ENCODE assay signal across 10 cellular contexts in the genomic region with DNA sequence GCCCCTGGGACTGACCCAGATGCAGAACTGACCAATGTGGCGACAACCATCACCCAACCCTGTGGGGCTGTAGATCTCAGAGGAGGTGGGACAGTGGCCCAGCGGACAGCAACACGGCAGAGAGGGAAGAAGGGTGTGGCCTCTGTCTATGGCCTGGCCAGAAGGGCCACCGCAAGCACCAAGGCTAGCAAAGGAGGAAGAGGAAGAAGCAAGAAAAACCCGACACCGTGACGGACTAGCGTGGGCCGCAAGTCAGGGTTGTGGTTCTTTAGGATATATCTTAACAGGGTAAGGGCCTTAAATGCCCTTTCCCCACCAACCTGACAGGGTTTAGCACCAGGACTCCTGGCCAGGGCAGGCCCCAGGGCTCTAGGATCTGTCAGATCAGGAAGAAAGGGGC.
DNase-seq lines count a peak whose midpoint lies in the region; ATAC-seq and TF ChIP-seq lines count a peak whose summit lies in the region.
"Had no signal": no experiment of that assay in that cellular context is flagged by ENCODE, and none has a peak within 500 bp of the region (broad histone marks: within the 10 kb centered on the region; RNA-seq: fewer than 3 reads in every experiment).

No MANE protein-coding gene starts in this region.

- no peak overlapping the region for H3K4me2 ChIP-seq in osteoblast (ENCODE audit: insufficient read depth, low read length)

- H3K79me2 ChIP-seq in osteoblast (ENCODE audit: insufficient read depth, low read length), result no peaks in the 10 kb centered on the region

- no peaks in the 10 kb centered on the region for H3K9me3 ChIP-seq in osteoblast (ENCODE audit: low read depth, low read length)

- no peak for TF ChIP-seq CTCF in GM13976 (IDR thresholded peaks at IDR 0.05; ENCODE audit: borderline replicate concordance, control extremely low read depth, extremely low read depth, insufficient read depth, missing control alignments)
- TF ChIP-seq CTCF in osteoblast (IDR thresholded peaks at IDR 0.05; ENCODE audit: extremely low read depth, low read depth, low read length), result no peak

- H3K4me1 ChIP-seq in osteoblast (ENCODE audit: insufficient read depth, low read length), result peaks cover 31% of the 10 kb centered on the region

- peaks cover 6% of the 10 kb centered on the region for H3K27me3 ChIP-seq in osteoblast (ENCODE audit: insufficient read depth, low read length)

- DNase-seq in GM13976 (ENCODE audit: low spot score) (peak; percentile 64), osteoblast (ENCODE audit: insufficient read length, low spot score, missing footprints) (peak; percentile 60), ureter (ENCODE audit: low spot score) (no peak)
- DNase-seq in activated effector memory CD4-positive, alpha-beta T cell treated with anti-CD3 and anti-CD28 coated beads, Interleukin-2, amount 50 U/mL, for 16 hours, result no peak
- no peak for DNase-seq in stimulated activated CD4-positive, alpha-beta T cell treated with anti-CD3 and anti-CD28 coated beads, Interleukin-15, amount 100 ng/mL, for 24 hours
- DNase-seq: activated CD4-positive, alpha-beta memory T cell treated with anti-CD3 and anti-CD28 coated beads, Interleukin-2, amount 10 ng/mL, durations not matched to agents 7 days and 5 days; effector CD8-positive, alpha-beta T cell had no signal

- peak overlapping the region; percentile 15 for H3K27ac ChIP-seq in cingulate gyrus (ENCODE audit: low read depth, low read length)
- H3K27ac ChIP-seq in osteoblast (ENCODE audit: low read depth, low read length), result no peak overlapping the region

- no peak overlapping the region for H3K4me3 ChIP-seq in osteoblast (ENCODE audit: insufficient read depth, low read length)

- no peak overlapping the region for H2AFZ ChIP-seq in osteoblast (ENCODE audit: low read length)

- peaks cover 22% of the 10 kb centered on the region for H4K20me1 ChIP-seq in osteoblast (ENCODE audit: insufficient read depth, low read length)

- ATAC-seq in HG03565 (IDR thresholded peaks at IDR 0.05; ENCODE audit: unreplicated experiment) (peak; percentile 59), HG03159 (IDR thresholded peaks at IDR 0.05; ENCODE audit: unreplicated experiment) (no peak)

- no peaks in the 10 kb centered on the region for H3K36me3 ChIP-seq in osteoblast (ENCODE audit: insufficient read depth, low read length)

- in situ Hi-C loops in GM13976 (cut with MboI; ENCODE audit: low sequenced_read_pairs, unreplicated experiment), result no loop called here

Comparison
In these comparisons a context has a peak if more than half of its experiments do, and no peak if none do; other contexts are left out.
1. DNase-seq: peak in GM13976 (single experiment) and osteoblast (single experiment); none in activated effector memory CD4-positive, alpha-beta T cell treated with anti-CD3 and anti-CD28 coated beads, Interleukin-2, amount 50 U/mL, for 16 hours (single experiment), ureter (single experiment) and stimulated activated CD4-positive, alpha-beta T cell treated with anti-CD3 and anti-CD28 coated beads, Interleukin-15, amount 100 ng/mL, for 24 hours (single experiment).